In genomic region chr1:40980453-40981121, GRCh38 we compare ENCODE assay signal across 8 cellular contexts. TPM values are rescaled to one million over a fixed set of nuclear protein-coding genes. Genes with fewer than 3 reads are reported as not detected.
DNase-seq lines count a peak whose midpoint lies in the region; ATAC-seq and TF ChIP-seq lines count a peak whose summit lies in the region.

No MANE protein-coding gene starts in this region.

- no peak for TF ChIP-seq CTCF in brain (conservative IDR thresholded peaks at IDR 0.05)

- H3K4me3 Mint-ChIP-seq in brain: peak overlapping the region; percentile 88 to 91 (median 89)

- no peak for ATAC-seq in GM21528 (IDR thresholded peaks at IDR 0.05; ENCODE audit: low FRiP score, unreplicated experiment)

- H3K4me3 ChIP-seq in Jurkat, Clone E6-1 (ENCODE audit: low read length): peak overlapping the region; percentile 74

- peaks cover 22% of the 10 kb centered on the region for H3K36me3 Mint-ChIP-seq in brain

- H3K27ac Mint-ChIP-seq in brain: peak overlapping the region; percentile 84 to 96 (median 89)

- H3K9me3 Mint-ChIP-seq in brain: no peaks in the 10 kb centered on the region

- DNase-seq in NK-92 treated with Interleukin-12 subunit alpha and Interleukin-12 subunit beta, amount 100 ng/mL, for 24 hours (lab: John Stamatoyannopoulos, UW): peak; percentile 25
- DNase-seq in NK-92 (lab: John Stamatoyannopoulos, UW; ENCODE audit: unreplicated experiment): no peak
- DNase-seq in Jurkat, Clone E6-1 (ENCODE audit: low read depth, low spot score): peak; percentile 32
- peak; percentile 39 for DNase-seq in T-helper 9 cell
- peak; percentile 54 for DNase-seq in left kidney (ENCODE audit: low read depth, low spot score)
- DNase-seq in stimulated activated CD4-positive, alpha-beta T cell treated with anti-CD3 and anti-CD28 coated beads, TNF-alpha, amount 100 ng/mL, for 24 hours (ENCODE audit: low read depth in 3 of 3): peak; percentile 11 to 54 (median 35)

- no peaks in the 10 kb centered on the region for H3K27me3 Mint-ChIP-seq in brain

- H3K4me1 Mint-ChIP-seq in brain: peaks cover 51% of the 10 kb centered on the region

RNA-seq across cellular contexts. Expression of gene CTPS1, which starts 1.1 kb away (rescaled TPM):
- polyA plus RNA-seq in Jurkat, Clone E6-1 (2012; ENCODE audit: insufficient read depth, insufficient read length): 159 TPM
- polyA plus RNA-seq in brain (ENCODE audit: insufficient read depth, low read depth, low replicate concordance): 28.6 TPM

RNA-seq across cellular contexts. Expression of gene SLFNL1, which starts 40.9 kb away (rescaled TPM):
- polyA plus RNA-seq in Jurkat, Clone E6-1 (2012; ENCODE audit: insufficient read depth, insufficient read length): 0.68 TPM
- 0.27 TPM for polyA plus RNA-seq in brain (ENCODE audit: insufficient read depth, low read depth, low replicate concordance)
